Comparison of ENCODE assay signal across 10 cellular contexts in the genomic region with DNA sequence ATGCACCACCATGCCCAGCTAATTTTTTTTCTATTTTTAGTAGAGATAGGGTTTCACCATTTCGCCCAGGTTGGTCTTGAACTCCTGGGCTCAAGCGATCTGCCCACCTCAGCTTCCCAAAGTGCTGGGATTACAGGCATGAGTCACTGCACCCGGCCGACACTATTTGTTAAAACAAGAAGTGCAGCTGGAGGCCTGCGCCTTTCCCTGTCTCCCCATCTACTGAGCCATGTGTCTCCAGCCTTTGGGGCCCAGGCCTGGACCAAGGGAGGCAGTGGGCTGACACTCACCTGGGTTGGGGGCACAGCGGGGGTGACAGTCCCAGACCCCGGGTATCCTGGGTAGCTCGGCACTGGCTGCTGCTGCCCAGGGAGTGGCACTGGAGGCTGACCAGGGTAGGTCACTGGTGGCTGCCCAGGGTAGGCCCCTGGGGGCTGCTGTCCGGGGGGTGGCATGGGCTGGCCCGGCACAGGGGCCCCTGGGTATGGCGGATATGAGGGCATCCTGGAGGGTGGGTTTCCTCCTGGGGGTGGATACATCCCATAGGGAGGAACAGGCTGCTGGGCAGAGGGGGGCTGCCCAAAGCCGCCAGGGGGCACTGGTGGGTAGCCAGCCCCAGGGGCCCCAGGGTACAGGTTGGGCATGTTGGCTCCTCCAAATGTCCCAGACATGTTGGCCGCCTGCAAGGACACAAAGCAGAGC. TPM values are rescaled to one million over a fixed set of nuclear protein-coding genes. Genes with fewer than 3 reads are reported as not detected.
DNase-seq lines count a peak whose midpoint lies in the region; ATAC-seq and TF ChIP-seq lines count a peak whose summit lies in the region.
"Had no signal": no experiment of that assay in that cellular context is flagged by ENCODE, and none has a peak within 500 bp of the region (broad histone marks: within the 10 kb centered on the region; RNA-seq: fewer than 3 reads in every experiment).

No MANE protein-coding gene starts in this region.

- no peaks in the 10 kb centered on the region for H3K27me3 ChIP-seq in left ventricle myocardium inferior (ENCODE audit: low read depth)

- ATAC-seq in GM18868 (IDR thresholded peaks at IDR 0.05; ENCODE audit: unreplicated experiment) (peak; percentile 67), GM19035 (IDR thresholded peaks at IDR 0.05; ENCODE audit: unreplicated experiment) (no peak)

- H3K4me3 ChIP-seq in left ventricle myocardium inferior = no peak overlapping the region
- H3K4me3 ChIP-seq: skin epidermis had no signal

- DNase-seq in T-helper 2 cell = peak in 3 of 5 experiments; percentile 12 to 30 (median 26)
- DNase-seq in left ventricle myocardium inferior = no peak
- no peak for DNase-seq in KG1 (lab: John Stamatoyannopoulos, UW)
- no peak for DNase-seq in activated gamma-delta T cell (lab: John Stamatoyannopoulos, UW)
- DNase-seq in T1000 (lab: John Stamatoyannopoulos, UW) = no peak
- DNase-seq: effector CD8-positive, alpha-beta T cell had no signal

- peak; percentile 56 for TF ChIP-seq CTCF in 22Rv1 (IDR thresholded peaks at IDR 0.05)
- TF ChIP-seq CTCF in left ventricle myocardium inferior (IDR thresholded peaks at IDR 0.05; ENCODE audit: borderline replicate concordance) = peak; percentile 34

- H3K36me3 ChIP-seq in left ventricle myocardium inferior = peaks cover 75% of the 10 kb centered on the region

- H3K4me1 ChIP-seq in left ventricle myocardium inferior = peaks cover 100% of the 10 kb centered on the region

- intact Hi-C loops in left ventricle myocardium inferior (cut with micrococcal nuclease) = no loop called here

- no peak overlapping the region for H3K27ac ChIP-seq in 22Rv1
- peak overlapping the region; percentile 85 for H3K27ac ChIP-seq in left ventricle myocardium inferior (replicated peaks)

- no peaks in the 10 kb centered on the region for H3K9me3 ChIP-seq in left ventricle myocardium inferior (replicated peaks)

RNA-seq across cellular contexts. Expression of a gene that starts 36.3 kb away (rescaled TPM):
- 34.3 TPM for total RNA-seq in left ventricle myocardium inferior

RNA-seq across cellular contexts. Expression of a gene that starts 36.5 kb away (rescaled TPM):
- total RNA-seq in left ventricle myocardium inferior = 390 TPM

Comparison
In these comparisons a context has a peak if more than half of its experiments do, and no peak if none do; other contexts are left out.
1. DNase-seq: peak in T-helper 2 cell (3 of 5); none in left ventricle myocardium inferior (single experiment), KG1 (single experiment), activated gamma-delta T cell (single experiment) and T1000 (single experiment).